Comparison of ENCODE assay signal across 16 cellular contexts in the genomic region with DNA sequence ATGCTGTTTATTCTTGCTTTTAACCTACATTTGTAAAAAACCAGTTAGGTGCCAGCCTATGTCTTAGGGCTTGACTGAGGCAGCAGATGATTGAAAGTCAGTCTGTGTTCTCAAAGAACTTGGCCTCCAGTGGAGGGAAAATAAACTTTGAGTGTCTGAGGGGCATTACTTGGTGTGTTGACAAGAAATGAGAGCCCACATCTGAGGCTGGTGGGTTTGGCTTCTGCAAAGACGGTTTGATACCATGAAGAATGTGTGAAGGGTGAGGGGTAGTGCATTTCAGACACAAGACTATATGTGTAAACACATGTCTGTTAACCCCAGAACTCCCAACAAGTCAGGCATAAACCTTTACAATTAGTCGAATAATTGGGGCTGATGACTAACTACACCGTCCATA. TPM values are rescaled to one million over a fixed set of nuclear protein-coding genes. Genes with fewer than 3 reads are reported as not detected.
DNase-seq lines count a peak whose midpoint lies in the region; ATAC-seq lines count a peak whose summit lies in the region.
"Had no signal": no experiment of that assay in that cellular context is flagged by ENCODE, and none has a peak within 500 bp of the region (broad histone marks: within the 10 kb centered on the region; RNA-seq: fewer than 3 reads in every experiment).

No MANE protein-coding gene starts in this region.

- CTCF ChIA-PET in activated CD8-positive, alpha-beta memory T cell treated with anti-CD3 and anti-CD28 coated beads, Interleukin-2, amount 10 ng/mL, durations not matched to agents 7 days and 5 days (lab: Charles Lee): interaction anchor here (1.0 to 1.9 kb wide), 2 partner anchors 15 to 17 kb away, joined by 3 to 4 read pairs; no protein-coding TSS in a partner anchor
- CTCF ChIA-PET in T-cell (lab: Charles Lee): interaction anchor here (0.7 to 1.7 kb wide), 3 partner anchors 17 to 180 kb away, joined by 4 to 6 read pairs (median 5); no protein-coding TSS in a partner anchor

- H3K27me3 Mint-ChIP-seq in activated CD8-positive, alpha-beta memory T cell treated with anti-CD3 and anti-CD28 coated beads, Interleukin-2, amount 10 ng/mL, durations not matched to agents 7 days and 5 days: no peaks in the 10 kb centered on the region
- H3K27me3 Mint-ChIP-seq in T-cell: no peaks in the 10 kb centered on the region
- H3K27me3 Mint-ChIP-seq in effector memory CD8-positive, alpha-beta T cell: no peaks in the 10 kb centered on the region
- H3K27me3 Mint-ChIP-seq in stimulated activated naive CD8-positive, alpha-beta T cell treated with anti-CD3 and anti-CD28 coated beads, Interleukin-15, amount 100 ng/mL, for 72 hours: no peaks in the 10 kb centered on the region

- POLR2A ChIA-PET in T-cell (lab: Charles Lee): no interaction called here

- no peak for ATAC-seq in activated CD8-positive, alpha-beta memory T cell treated with anti-CD3 and anti-CD28 coated beads, Interleukin-2, amount 10 ng/mL, durations not matched to agents 7 days and 5 days
- ATAC-seq in T-cell (replicated peaks in 1 of 4): peak; percentile 30 to 66 (median 43)
- peak; percentile 69 for ATAC-seq in effector memory CD8-positive, alpha-beta T cell (replicated peaks)
- ATAC-seq in stimulated activated naive CD8-positive, alpha-beta T cell treated with anti-CD3 and anti-CD28 coated beads, Interleukin-15, amount 100 ng/mL, for 72 hours: peak; percentile 84
- no peak for ATAC-seq in GM21360 (IDR thresholded peaks at IDR 0.05; ENCODE audit: unreplicated experiment)
- ATAC-seq: GM23338 had no signal

- peak overlapping the region; percentile 10 for H3K27ac Mint-ChIP-seq in activated CD8-positive, alpha-beta memory T cell treated with anti-CD3 and anti-CD28 coated beads, Interleukin-2, amount 10 ng/mL, durations not matched to agents 7 days and 5 days
- no peak overlapping the region for H3K27ac Mint-ChIP-seq in T-cell
- H3K27ac Mint-ChIP-seq in effector memory CD8-positive, alpha-beta T cell: peak overlapping the region in 1 of 2 donors; percentile 93
- no peak overlapping the region for H3K27ac Mint-ChIP-seq in stimulated activated naive CD8-positive, alpha-beta T cell treated with anti-CD3 and anti-CD28 coated beads, Interleukin-15, amount 100 ng/mL, for 72 hours
- H3K27ac Mint-ChIP-seq: GM23338 had no signal

- no peak overlapping the region for H3K4me3 Mint-ChIP-seq in activated CD8-positive, alpha-beta memory T cell treated with anti-CD3 and anti-CD28 coated beads, Interleukin-2, amount 10 ng/mL, durations not matched to agents 7 days and 5 days
- no peak overlapping the region for H3K4me3 Mint-ChIP-seq in T-cell
- peak overlapping the region; percentile 36 to 76 for H3K4me3 Mint-ChIP-seq in effector memory CD8-positive, alpha-beta T cell
- H3K4me3 Mint-ChIP-seq in stimulated activated naive CD8-positive, alpha-beta T cell treated with anti-CD3 and anti-CD28 coated beads, Interleukin-15, amount 100 ng/mL, for 72 hours: peak overlapping the region in 1 of 2 donors; percentile 6
- H3K4me3 Mint-ChIP-seq: GM23338 had no signal

- peaks cover 74% of the 10 kb centered on the region for H3K4me1 Mint-ChIP-seq in activated CD8-positive, alpha-beta memory T cell treated with anti-CD3 and anti-CD28 coated beads, Interleukin-2, amount 10 ng/mL, durations not matched to agents 7 days and 5 days
- peaks cover 94 to 96% (median 95%) of the 10 kb centered on the region in 3 donors for H3K4me1 Mint-ChIP-seq in T-cell
- peaks cover 68 to 93% of the 10 kb centered on the region in 2 donors for H3K4me1 Mint-ChIP-seq in effector memory CD8-positive, alpha-beta T cell (ENCODE audit: low read depth in 2 of 2)
- H3K4me1 Mint-ChIP-seq in stimulated activated naive CD8-positive, alpha-beta T cell treated with anti-CD3 and anti-CD28 coated beads, Interleukin-15, amount 100 ng/mL, for 72 hours: peaks cover 99% of the 10 kb centered on the region

- peaks cover 9% of the 10 kb centered on the region for H3K36me3 Mint-ChIP-seq in activated CD8-positive, alpha-beta memory T cell treated with anti-CD3 and anti-CD28 coated beads, Interleukin-2, amount 10 ng/mL, durations not matched to agents 7 days and 5 days
- peaks cover under 1% of the 10 kb centered on the region for H3K36me3 Mint-ChIP-seq in T-cell
- peaks cover 6% of the 10 kb centered on the region for H3K36me3 Mint-ChIP-seq in effector memory CD8-positive, alpha-beta T cell (ENCODE audit: insufficient read depth)

- no peaks in the 10 kb centered on the region for H3K9me3 Mint-ChIP-seq in activated CD8-positive, alpha-beta memory T cell treated with anti-CD3 and anti-CD28 coated beads, Interleukin-2, amount 10 ng/mL, durations not matched to agents 7 days and 5 days (ENCODE audit: low read depth)
- H3K9me3 Mint-ChIP-seq in T-cell: no peaks in the 10 kb centered on the region
- no peaks in the 10 kb centered on the region for H3K9me3 Mint-ChIP-seq in effector memory CD8-positive, alpha-beta T cell
- H3K9me3 Mint-ChIP-seq in stimulated activated naive CD8-positive, alpha-beta T cell treated with anti-CD3 and anti-CD28 coated beads, Interleukin-15, amount 100 ng/mL, for 72 hours: no peaks in the 10 kb centered on the region
- H3K9me3 Mint-ChIP-seq: GM23338 had no signal

- DNase-seq in activated CD8-positive, alpha-beta memory T cell treated with anti-CD3 and anti-CD28 coated beads, Interleukin-2, amount 10 ng/mL, durations not matched to agents 7 days and 5 days: no peak
- DNase-seq in activated CD8-positive, alpha-beta memory T cell treated with anti-CD3 and anti-CD28 coated beads, Interleukin-2, amount 50 U/mL, for 4 hours: no peak
- DNase-seq in T-cell: peak in 27 of 34 experiments; percentile 10 to 74 (median 31)
- DNase-seq in effector memory CD8-positive, alpha-beta T cell: peak; percentile 23 to 54 (median 30)
- peak in 1 of 2 donors; percentile 53 for DNase-seq in stimulated activated naive CD8-positive, alpha-beta T cell treated with anti-CD3 and anti-CD28 coated beads, Interleukin-15, amount 100 ng/mL, for 72 hours
- DNase-seq in NCI-H524 treated with DMSO at 0.1 percent for 48 hours (lab: John Stamatoyannopoulos, UW): no peak
- no peak for DNase-seq in HPDE6-E6E7 (ENCODE audit: extremely low spot score)
- DNase-seq: GDM1, Kasumi-1, NCI-H1105, NCI-H1694 treated with DMSO at 0.1 percent for 48 hours, NCI-H2107, NCI-H2227 treated with DMSO at 0.1 percent for 48 hours, NCI-H524 had no signal

RNA-seq across cellular contexts. Expression of a gene that starts 28.6 kb away (rescaled TPM):
- total RNA-seq in activated CD8-positive, alpha-beta memory T cell treated with anti-CD3 and anti-CD28 coated beads, Interleukin-2, amount 10 ng/mL, durations not matched to agents 7 days and 5 days: 10 to 100 TPM; 52.7 to 80.3 TPM
- total RNA-seq in T-cell: 100 to 1,000 TPM; 109 to 137 (median 115) TPM

Comparison
In these comparisons a context has a peak if more than half of its experiments do, and no peak if none do; other contexts are left out.
1. ATAC-seq: peak in T-cell (4 of 4), effector memory CD8-positive, alpha-beta T cell (single experiment) and stimulated activated naive CD8-positive, alpha-beta T cell treated with anti-CD3 and anti-CD28 coated beads, Interleukin-15, amount 100 ng/mL, for 72 hours (single experiment); none in activated CD8-positive, alpha-beta memory T cell treated with anti-CD3 and anti-CD28 coated beads, Interleukin-2, amount 10 ng/mL, durations not matched to agents 7 days and 5 days (single experiment) and GM21360 (single experiment).
2. DNase-seq: peak in T-cell (27 of 34) and effector memory CD8-positive, alpha-beta T cell (3 of 3); none in activated CD8-positive, alpha-beta memory T cell treated with anti-CD3 and anti-CD28 coated beads, Interleukin-2, amount 10 ng/mL, durations not matched to agents 7 days and 5 days (single experiment), activated CD8-positive, alpha-beta memory T cell treated with anti-CD3 and anti-CD28 coated beads, Interleukin-2, amount 50 U/mL, for 4 hours (single experiment), NCI-H524 treated with DMSO at 0.1 percent for 48 hours (single experiment) and HPDE6-E6E7 (single experiment).
3. H3K4me3 Mint-ChIP-seq: peak in effector memory CD8-positive, alpha-beta T cell (2 of 2); none in activated CD8-positive, alpha-beta memory T cell treated with anti-CD3 and anti-CD28 coated beads, Interleukin-2, amount 10 ng/mL, durations not matched to agents 7 days and 5 days (single experiment) and T-cell (0 of 3).